Comparison of ENCODE assay signal across 1 cellular context in the genomic region with DNA sequence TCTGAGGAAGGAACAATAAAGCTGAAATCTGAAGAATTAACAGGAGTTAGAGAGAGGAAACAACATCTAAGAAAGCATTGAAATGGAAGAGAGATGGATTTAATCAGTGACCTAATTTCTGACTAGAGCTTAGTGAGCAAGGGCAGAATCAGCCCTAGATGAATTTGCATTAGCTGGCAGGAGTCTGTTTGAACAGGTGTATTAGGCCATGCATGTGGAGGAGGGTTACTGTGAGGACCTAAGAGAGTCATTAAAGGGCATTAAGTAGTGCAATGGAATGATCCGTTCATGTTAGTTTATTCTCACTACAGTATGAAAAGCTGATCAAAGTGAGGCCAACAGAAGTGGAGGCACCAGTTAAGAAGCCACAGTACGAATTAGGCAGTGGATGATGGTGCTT.
TF ChIP-seq lines count a peak whose summit lies in the region.

No MANE protein-coding gene starts in this region.

TF ChIP-seq in WTC11, 78 proteins besides CTCF, POLR2A, EP300 and RAD21 (continued from another document):
- TF ChIP-seq, protein P1, sequence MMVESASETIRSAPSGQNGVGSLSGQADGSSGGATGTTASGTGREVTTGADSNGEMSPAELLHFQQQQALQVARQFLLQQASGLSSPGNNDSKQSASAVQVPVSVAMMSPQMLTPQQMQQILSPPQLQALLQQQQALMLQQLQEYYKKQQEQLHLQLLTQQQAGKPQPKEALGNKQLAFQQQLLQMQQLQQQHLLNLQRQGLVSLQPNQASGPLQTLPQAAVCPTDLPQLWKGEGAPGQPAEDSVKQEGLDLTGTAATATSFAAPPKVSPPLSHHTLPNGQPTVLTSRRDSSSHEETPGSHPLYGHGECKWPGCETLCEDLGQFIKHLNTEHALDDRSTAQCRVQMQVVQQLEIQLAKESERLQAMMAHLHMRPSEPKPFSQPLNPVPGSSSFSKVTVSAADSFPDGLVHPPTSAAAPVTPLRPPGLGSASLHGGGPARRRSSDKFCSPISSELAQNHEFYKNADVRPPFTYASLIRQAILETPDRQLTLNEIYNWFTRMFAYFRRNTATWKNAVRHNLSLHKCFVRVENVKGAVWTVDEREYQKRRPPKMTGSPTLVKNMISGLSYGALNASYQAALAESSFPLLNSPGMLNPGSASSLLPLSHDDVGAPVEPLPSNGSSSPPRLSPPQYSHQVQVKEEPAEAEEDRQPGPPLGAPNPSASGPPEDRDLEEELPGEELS (CRISPR knock-in tag; IDR thresholded peaks at IDR 0.05) = no peak
- no peak for TF ChIP-seq SOX15 (CRISPR knock-in tag; IDR thresholded peaks at IDR 0.05)
- TF ChIP-seq, protein P2, sequence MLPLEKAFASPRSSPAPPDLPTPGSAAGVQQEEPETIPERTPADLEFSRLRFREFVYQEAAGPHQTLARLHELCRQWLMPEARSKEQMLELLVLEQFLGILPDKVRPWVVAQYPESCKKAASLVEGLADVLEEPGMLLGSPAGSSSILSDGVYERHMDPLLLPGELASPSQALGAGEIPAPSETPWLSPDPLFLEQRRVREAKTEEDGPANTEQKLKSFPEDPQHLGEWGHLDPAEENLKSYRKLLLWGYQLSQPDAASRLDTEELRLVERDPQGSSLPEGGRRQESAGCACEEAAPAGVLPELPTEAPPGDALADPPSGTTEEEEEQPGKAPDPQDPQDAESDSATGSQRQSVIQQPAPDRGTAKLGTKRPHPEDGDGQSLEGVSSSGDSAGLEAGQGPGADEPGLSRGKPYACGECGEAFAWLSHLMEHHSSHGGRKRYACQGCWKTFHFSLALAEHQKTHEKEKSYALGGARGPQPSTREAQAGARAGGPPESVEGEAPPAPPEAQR (CRISPR knock-in tag; IDR thresholded peaks at IDR 0.05) = no peak
